1 cellular context compared by ENCODE assay signal in genomic region chr14:22980672-22981089, GRCh38.
A peak's percentile ranks its signal among the peaks of the same experiment; 100 is the strongest.
TF ChIP-seq lines count a peak whose summit lies in the region.

No MANE protein-coding gene starts in this region.

TF ChIP-seq in HepG2, 621 proteins besides CTCF, POLR2A, EP300 and RAD21 (continued from another document and continues in another):
- TF ChIP-seq ZNF687 (CRISPR knock-in tag; IDR thresholded peaks at IDR 0.05) (peak; percentile 72), CBFB (CRISPR knock-in tag; IDR thresholded peaks at IDR 0.05) (0 out of 2 replicates have a peak, but pooled peaks have one; percentile 55), SRSF4 (IDR thresholded peaks at IDR 0.05; ENCODE audit: low read depth, low read length, poor library complexity, severe bottlenecking) (no peak), MLLT10 (CRISPR knock-in tag; IDR thresholded peaks at IDR 0.05) (no peak), ZNF775 (CRISPR knock-in tag; IDR thresholded peaks at IDR 0.05; ENCODE audit: borderline replicate concordance) (no peak), NR2F6 (IDR thresholded peaks at IDR 0.05) (no peak), NR2F6 (CRISPR knock-in tag; IDR thresholded peaks at IDR 0.05) (peak; percentile 67; the same call in 1 of the 2 replicates), MIER3 (CRISPR knock-in tag; IDR thresholded peaks at IDR 0.05; ENCODE audit: borderline replicate concordance) (peak; percentile 45; the same call in 1 of the 2 replicates), HNF4G (IDR thresholded peaks at IDR 0.05; ENCODE audit: borderline replicate concordance, low read depth, low read length) (peak; percentile 64; the same call in 1 of the 2 replicates), HNF4G (CRISPR knock-in tag; IDR thresholded peaks at IDR 0.05; ENCODE audit: borderline replicate concordance, low read depth) (no peak), ARHGAP35 (CRISPR knock-in tag; IDR thresholded peaks at IDR 0.05; ENCODE audit: borderline replicate concordance) (no peak), TAF1 (CRISPR knock-in tag; IDR thresholded peaks at IDR 0.05) (peak; percentile 71), GABPB1 (CRISPR knock-in tag; IDR thresholded peaks at IDR 0.05) (peak; percentile 64), ZBTB7A (CRISPR knock-in tag; IDR thresholded peaks at IDR 0.05) (no peak), NFIC (IDR thresholded peaks at IDR 0.05; ENCODE audit: low read length) (no peak), YEATS2 (CRISPR knock-in tag; IDR thresholded peaks at IDR 0.05; ENCODE audit: borderline replicate concordance) (peak; percentile 24; the same call in 1 of the 2 replicates), U2AF1 (optimal IDR thresholded peaks at IDR 0.05; ENCODE audit: low read depth, low read length) (no peak), NFATC3 (CRISPR knock-in tag; IDR thresholded peaks at IDR 0.05) (no peak), ZNF550 (CRISPR knock-in tag; IDR thresholded peaks at IDR 0.05; ENCODE audit: borderline replicate concordance) (no peak), ATM (IDR thresholded peaks at IDR 0.05; ENCODE audit: borderline replicate concordance) (no peak), ZBTB39 (CRISPR knock-in tag; IDR thresholded peaks at IDR 0.05) (no peak), SETDB1 (CRISPR knock-in tag; IDR thresholded peaks at IDR 0.05; ENCODE audit: borderline replicate concordance) (no peak), TEAD3 (CRISPR knock-in tag; optimal IDR thresholded peaks at IDR 0.05; ENCODE audit: borderline replicate concordance) (peak; percentile 98), RBFOX2 (IDR thresholded peaks at IDR 0.05; ENCODE audit: low read depth, low read length) (peak; percentile 76), ZNF598 (CRISPR knock-in tag; IDR thresholded peaks at IDR 0.05; ENCODE audit: borderline replicate concordance) (no peak), ZNF619 (CRISPR knock-in tag; IDR thresholded peaks at IDR 0.05) (no peak), HMGXB4 (CRISPR knock-in tag; IDR thresholded peaks at IDR 0.05; ENCODE audit: borderline replicate concordance in 1 of 2, low read depth in 1 of 2) (peak in 1 of 2 experiments; percentile 41; a peak in 2 of 4 replicates), EHMT2 (IDR thresholded peaks at IDR 0.05; ENCODE audit: borderline replicate concordance, low read depth, low read length) (no peak), MLX (CRISPR knock-in tag; IDR thresholded peaks at IDR 0.05) (peak; percentile 50), ZFP37 (CRISPR knock-in tag; IDR thresholded peaks at IDR 0.05; ENCODE audit: borderline replicate concordance) (no peak), ZNF280D (CRISPR knock-in tag; IDR thresholded peaks at IDR 0.05) (peak; percentile 8), ZNF569 (CRISPR knock-in tag; IDR thresholded peaks at IDR 0.05; ENCODE audit: borderline replicate concordance) (no peak), NR2F1 (CRISPR knock-in tag; IDR thresholded peaks at IDR 0.05) (no peak; a peak in 1 of 4 replicates), ZFP91 (CRISPR knock-in tag; IDR thresholded peaks at IDR 0.05; ENCODE audit: borderline replicate concordance) (no peak), ZNF44 (CRISPR knock-in tag; IDR thresholded peaks at IDR 0.05) (no peak), RNF219 (CRISPR knock-in tag; IDR thresholded peaks at IDR 0.05) (no peak), ZBTB20 (CRISPR knock-in tag; IDR thresholded peaks at IDR 0.05; ENCODE audit: borderline replicate concordance, low read depth) (peak; percentile 30; the same call in 1 of the 2 replicates), ZNF883 (CRISPR knock-in tag; IDR thresholded peaks at IDR 0.05; ENCODE audit: not compliant biosample characterization) (no peak), ZNF777 (CRISPR knock-in tag; IDR thresholded peaks at IDR 0.05) (no peak), SIN3A (IDR thresholded peaks at IDR 0.05; ENCODE audit: borderline replicate concordance, low read depth, low read length) (no peak), ATF7 (IDR thresholded peaks at IDR 0.05) (no peak), ATF7 (CRISPR knock-in tag; IDR thresholded peaks at IDR 0.05) (no peak; the same call in 1 of the 2 replicates), ZNF101 (CRISPR knock-in tag; IDR thresholded peaks at IDR 0.05; ENCODE audit: borderline replicate concordance, low read depth) (peak; percentile 60; the same call in 1 of the 2 replicates), ZNF501 (CRISPR knock-in tag; IDR thresholded peaks at IDR 0.05) (no peak), KDM2A (CRISPR knock-in tag; IDR thresholded peaks at IDR 0.05; ENCODE audit: borderline replicate concordance, low read depth) (peak; percentile 62), ZNF761 (CRISPR knock-in tag; conservative IDR thresholded peaks at IDR 0.05) (no peak), ZBTB44 (CRISPR knock-in tag; IDR thresholded peaks at IDR 0.05) (no peak), KLF16 (CRISPR knock-in tag; IDR thresholded peaks at IDR 0.05) (peak in 1 of 2 experiments; percentile 38; a peak in 1 of 4 replicates), KAT8 (CRISPR knock-in tag; IDR thresholded peaks at IDR 0.05) (no peak), POLR2G (IDR thresholded peaks at IDR 0.05; ENCODE audit: low read depth, low read length) (peak; percentile 73)
